Comparison of ENCODE assay signal across 8 cellular contexts in genomic region chr6:118263929-118264486, GRCh38.
DNase-seq lines count a peak whose midpoint lies in the region; ATAC-seq and TF ChIP-seq lines count a peak whose summit lies in the region.

No MANE protein-coding gene starts in this region.

- DNase-seq in GM10266 (ENCODE audit: extremely low spot score), result peak; percentile 6
- peak; percentile 12 for DNase-seq in HT-29 (ENCODE audit: low spot score)
- peak; percentile 20 for DNase-seq in astrocyte of the cerebellum (ENCODE audit: low read depth)
- peak; percentile 80 for DNase-seq in medulla oblongata (ENCODE audit: extremely low spot score)
- DNase-seq in amniotic stem cell (lab: John Stamatoyannopoulos, UW), result no peak

- in situ Hi-C loops in astrocyte of the cerebellum (cut with HindIII; ENCODE audit: low sequenced_read_pairs), result no loop called here

- H3K4me3 ChIP-seq in astrocyte of the cerebellum (ENCODE audit: low read depth, low read length), result no peak overlapping the region

- peak; percentile 41 for TF ChIP-seq CTCF in GM10266 (IDR thresholded peaks at IDR 0.05; ENCODE audit: control insufficient read depth, insufficient read depth, low read depth, missing control alignments)
- TF ChIP-seq CTCF in astrocyte of the cerebellum (IDR thresholded peaks at IDR 0.05; ENCODE audit: low read depth, low read length, missing control alignments), result peak; percentile 56

- ATAC-seq in HG03521 (IDR thresholded peaks at IDR 0.05; ENCODE audit: unreplicated experiment), result no peak
- ATAC-seq in GM19455 (IDR thresholded peaks at IDR 0.05; ENCODE audit: unreplicated experiment), result no peak
- ATAC-seq in HG03457 (IDR thresholded peaks at IDR 0.05; ENCODE audit: unreplicated experiment), result no peak
